Comparison of ENCODE assay signal across 32 cellular contexts in the genomic region with DNA sequence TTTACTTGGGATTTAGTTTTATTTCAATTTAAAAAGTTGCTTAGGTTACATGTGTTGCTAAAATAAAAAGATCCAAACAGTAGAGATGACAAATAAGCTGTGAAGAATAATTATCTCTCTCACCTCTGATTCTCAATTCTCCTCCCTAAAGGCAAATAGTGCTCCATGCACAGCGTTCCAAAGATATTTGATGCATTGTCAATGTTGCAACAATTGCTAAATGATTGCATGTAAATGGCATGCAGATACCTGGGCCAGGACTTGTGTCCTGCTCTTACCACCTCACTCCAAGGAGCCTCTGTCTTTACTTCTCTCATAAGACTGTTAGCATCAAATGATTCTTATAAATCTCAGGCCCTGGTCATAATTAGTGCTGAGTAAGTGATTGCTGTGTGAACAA.
"Had no signal": no experiment of that assay in that cellular context is flagged by ENCODE, and none has a peak within 500 bp of the region (broad histone marks: within the 10 kb centered on the region; RNA-seq: fewer than 3 reads in every experiment).

No MANE protein-coding gene starts in this region.

- H3K9me3 Mint-ChIP-seq: natural killer cell treated with Interleukin-12 subunit alpha and Interleukin-12 subunit beta and Interleukin-15 and Interleukin-18, amount 100 ng/mL, for 72 hours; nephron progenitor cell; neural crest cell; stimulated activated naive CD8-positive, alpha-beta T cell treated with anti-CD3 and anti-CD28 coated beads, Interleukin-15, amount 100 ng/mL, for 72 hours had no signal

- H3K4me2 ChIP-seq: smooth muscle cell had no signal

- H3K79me2 ChIP-seq: parathyroid adenoma had no signal

- H3K4me3 ChIP-seq: ovary, psoas muscle, skin epidermis, smooth muscle cell, spleen, suprapubic skin, testis, tibial artery, transverse colon, upper lobe of left lung, vagina had no signal

- DNase-seq: naive B cell; naive thymus-derived CD8-positive, alpha-beta T cell; nephron progenitor cell; occipital lobe; ovary; posterior cingulate gyrus; psoas muscle; right cardiac atrium; spleen; stimulated activated CD4-positive, alpha-beta T cell treated with anti-CD3 and anti-CD28 coated beads, Interleukin-12 subunit alpha, Interleukin-12 subunit beta, amount 100 ng/mL, for 4 hours; stimulated activated CD4-positive, alpha-beta T cell treated with anti-CD3 and anti-CD28 coated beads, Interleukin-1b, Interleukin-23, amount 100 ng/mL, for 48 hours; stimulated activated CD4-positive, alpha-beta T cell treated with anti-CD3 and anti-CD28 coated beads, Interleukin-4, amount 100 ng/mL, for 1 hour; stimulated activated CD4-positive, alpha-beta T cell treated with anti-CD3 and anti-CD28 coated beads, Interleukin-4, amount 100 ng/mL, for 4 hours; stimulated activated CD8-positive, alpha-beta memory T cell treated with anti-CD3 and anti-CD28 coated beads, Interleukin-4, amount 100 ng/mL, for 48 hours; stimulated activated naive CD8-positive, alpha-beta T cell treated with anti-CD3 and anti-CD28 coated beads, Interleukin-15, amount 100 ng/mL, for 72 hours; stimulated activated naive CD8-positive, alpha-beta T cell treated with anti-CD3 and anti-CD28 coated beads, Interleukin-15, Interleukin-2, amounts not matched to agents 100 U/mL and 50 U/mL, for 24 hours; substantia nigra; testis; tibial artery; transverse colon; upper lobe of left lung had no signal

- ATAC-seq: naive thymus-derived CD8-positive, alpha-beta T cell; natural killer cell treated with Interleukin-12 subunit alpha and Interleukin-12 subunit beta and Interleukin-15 and Interleukin-18, amount 100 ng/mL, for 72 hours; psoas muscle; right cardiac atrium; sciatic nerve; stimulated activated memory B cell treated with anti-CD40 and anti-IgM and Interleukin-4, amounts not matched to agents 10 μg/mL and 1 μg/mL and 100 μg/mL, for 72 hours; stimulated activated naive CD8-positive, alpha-beta T cell treated with anti-CD3 and anti-CD28 coated beads, Interleukin-15, amount 100 ng/mL, for 72 hours; stimulated activated naive CD8-positive, alpha-beta T cell treated with anti-CD3 and anti-CD28 coated beads, Interleukin-15, Interleukin-2, amounts not matched to agents 100 U/mL and 50 U/mL, for 24 hours had no signal

- H3K27ac Mint-ChIP-seq: naive B cell; naive thymus-derived CD8-positive, alpha-beta T cell; natural killer cell treated with Interleukin-12 subunit alpha and Interleukin-12 subunit beta and Interleukin-15 and Interleukin-18, amount 100 ng/mL, for 72 hours; nephron progenitor cell; progenitor cell of endocrine pancreas; stimulated activated memory B cell treated with anti-CD40 and anti-IgM and Interleukin-4, amounts not matched to agents 10 μg/mL and 1 μg/mL and 100 μg/mL, for 72 hours; stimulated activated naive CD8-positive, alpha-beta T cell treated with anti-CD3 and anti-CD28 coated beads, Interleukin-15, amount 100 ng/mL, for 72 hours had no signal

- H3K4me1 ChIP-seq: parathyroid adenoma, psoas muscle, spleen, suprapubic skin, testis, tibial artery, transverse colon, upper lobe of left lung, vagina had no signal

- FAIRE-seq: urothelium cell line had no signal

- H3K4me3 Mint-ChIP-seq: naive B cell; naive thymus-derived CD8-positive, alpha-beta T cell; natural killer cell treated with Interleukin-12 subunit alpha and Interleukin-12 subunit beta and Interleukin-15 and Interleukin-18, amount 100 ng/mL, for 72 hours; nephron progenitor cell; neural crest cell; stimulated activated memory B cell treated with anti-CD40 and anti-IgM and Interleukin-4, amounts not matched to agents 10 μg/mL and 1 μg/mL and 100 μg/mL, for 72 hours; stimulated activated naive CD8-positive, alpha-beta T cell treated with anti-CD3 and anti-CD28 coated beads, Interleukin-15, amount 100 ng/mL, for 72 hours had no signal

- H3K36me3 ChIP-seq: ovary, spleen, suprapubic skin, tibial artery, transverse colon, upper lobe of left lung, vagina had no signal

- H3K36me3 Mint-ChIP-seq: naive B cell; naive thymus-derived CD8-positive, alpha-beta T cell; natural killer cell treated with Interleukin-12 subunit alpha and Interleukin-12 subunit beta and Interleukin-15 and Interleukin-18, amount 100 ng/mL, for 72 hours; stimulated activated memory B cell treated with anti-CD40 and anti-IgM and Interleukin-4, amounts not matched to agents 10 μg/mL and 1 μg/mL and 100 μg/mL, for 72 hours had no signal

- H2AFZ ChIP-seq: parathyroid adenoma had no signal

- H3K4me1 Mint-ChIP-seq: naive B cell; naive thymus-derived CD8-positive, alpha-beta T cell; neural crest cell; stimulated activated memory B cell treated with anti-CD40 and anti-IgM and Interleukin-4, amounts not matched to agents 10 μg/mL and 1 μg/mL and 100 μg/mL, for 72 hours; stimulated activated naive CD8-positive, alpha-beta T cell treated with anti-CD3 and anti-CD28 coated beads, Interleukin-15, amount 100 ng/mL, for 72 hours had no signal

- H3K27ac ChIP-seq: ovary, parathyroid adenoma, psoas muscle, skin epidermis, spleen, suprapubic skin, testis, tibial artery, transverse colon, upper lobe of left lung, vagina had no signal

- H3K9ac ChIP-seq: parathyroid adenoma had no signal

- H3K9me3 ChIP-seq: ovary, psoas muscle, spleen, suprapubic skin, testis, tibial artery, transverse colon, upper lobe of left lung, vagina had no signal

- H3K27me3 ChIP-seq: ovary, suprapubic skin, testis, tibial artery, transverse colon, upper lobe of left lung, vagina had no signal
